In the genomic region with DNA sequence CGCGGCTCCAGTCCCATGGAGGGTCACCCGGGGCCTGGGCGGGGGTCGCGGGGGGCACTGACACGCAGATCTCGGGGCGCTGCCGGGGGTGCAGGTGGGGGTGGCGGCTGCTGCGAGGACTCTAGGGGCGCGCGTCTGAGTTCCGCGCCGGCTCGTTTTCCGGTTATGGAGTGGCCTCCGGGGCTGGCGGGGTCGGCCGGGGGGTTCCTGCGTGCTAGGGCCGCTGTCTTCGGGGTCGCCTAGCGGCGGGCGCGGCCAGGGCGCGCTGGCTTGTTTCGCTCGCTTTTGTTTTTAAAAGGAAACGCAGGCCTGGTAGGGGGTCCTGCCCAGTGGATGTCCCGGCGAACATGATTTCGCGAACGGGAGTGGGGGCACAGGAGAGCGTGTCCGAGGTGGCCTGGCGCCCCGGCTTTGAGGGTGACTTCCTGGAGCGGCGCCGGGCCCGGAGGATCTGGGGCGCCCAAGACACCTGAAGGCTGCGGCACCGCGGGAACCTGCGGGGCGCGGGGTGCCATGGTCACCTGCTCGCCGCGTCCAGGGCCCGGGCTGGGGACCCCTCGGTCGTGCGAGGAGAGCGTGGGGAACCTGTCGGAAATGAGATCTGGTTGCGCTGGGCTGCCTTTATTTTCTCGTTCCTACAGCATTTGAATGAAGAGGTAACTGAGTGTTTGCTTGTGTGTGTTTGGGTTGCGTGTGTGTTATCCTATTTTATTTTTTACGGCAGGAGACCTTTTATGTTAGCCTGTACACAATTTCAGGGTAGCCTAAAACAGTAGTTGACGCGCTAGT, we compare ENCODE assay signal across 8 cellular contexts. TPM values are rescaled to one million over a fixed set of nuclear protein-coding genes. Genes with fewer than 3 reads are reported as not detected.
A peak's percentile ranks its signal among the peaks of the same experiment; 100 is the strongest.
DNase-seq lines count a peak whose midpoint lies in the region; ATAC-seq, FAIRE-seq and TF ChIP-seq lines count a peak whose summit lies in the region.

No MANE protein-coding gene starts in this region.

- peak overlapping the region; percentile 79 for H3K4me2 ChIP-seq in SK-N-SH
- peak overlapping the region; percentile 90 for H3K4me2 ChIP-seq in keratinocyte (ENCODE audit: control insufficient read depth, extremely low read depth, insufficient read depth, low read depth, low read length)

- WGBS in SK-N-SH (ENCODE audit: low lambda C conversion rate) = under 1% methylated on average over 35 of the region's 72 CpGs

- TF ChIP-seq POLR2A in GM18505 (IDR thresholded peaks at IDR 0.05; ENCODE audit: borderline replicate concordance, extremely low read depth, insufficient read depth, insufficient read length) = no peak

- H3K36me3 ChIP-seq in SK-N-SH (replicated peaks in 1 of 2; ENCODE audit: control insufficient read depth in 1 of 2, insufficient read depth in 2 of 2, low read length in 1 of 2) (peaks cover 6 to 19% of the 10 kb centered on the region in 2 experiments), keratinocyte (ENCODE audit: control insufficient read depth in 2 of 2, extremely low read depth in 1 of 2, insufficient read depth in 2 of 2, low read length in 2 of 2) (peaks cover 5 to 21% of the 10 kb centered on the region in 2 experiments)

- no peak for TF ChIP-seq RAD21 in SK-N-SH (IDR thresholded peaks at IDR 0.05; ENCODE audit: low read length)

- in situ Hi-C loops in astrocyte of the spinal cord (cut with HindIII; ENCODE audit: low sequenced_read_pairs) = loop anchor here (25.0 kb wide), 1 partner anchor 131 kb away; no protein-coding TSS in a partner anchor

- CTCF ChIA-PET in SK-N-SH (lab: Yijun Ruan, JAX) = interaction anchor here (0.6 to 2.1 kb wide), 10 partner anchors 26 to 331 kb away, joined by 3 to 11 read pairs (median 3); no protein-coding TSS in a partner anchor

- H2AFZ ChIP-seq in SK-N-SH (ENCODE audit: low read depth) (peak overlapping the region; percentile 44; the same call in 1 of the 2 replicates), keratinocyte (ENCODE audit: control insufficient read depth, low read length) (no peak overlapping the region)

- ATAC-seq in GM18505 (IDR thresholded peaks at IDR 0.05; ENCODE audit: unreplicated experiment) (peak; percentile 20), HG02884 (IDR thresholded peaks at IDR 0.05; ENCODE audit: unreplicated experiment) (peak; percentile 16)

- H3K9me2 ChIP-seq in SK-N-SH = no peaks in the 10 kb centered on the region

- TF ChIP-seq EP300 in SK-N-SH (IDR thresholded peaks at IDR 0.05; ENCODE audit: borderline replicate concordance in 1 of 2, low read depth in 1 of 2, low read length in 1 of 2) = no peak

- H3K9ac ChIP-seq in SK-N-SH = peak overlapping the region; percentile 94
- H3K9ac ChIP-seq in keratinocyte (ENCODE audit: control insufficient read depth, extremely low read depth, insufficient read depth, low read length) = peak overlapping the region; percentile 98

- no peaks in the 10 kb centered on the region for H3K27me3 ChIP-seq in SK-N-SH (ENCODE audit: insufficient read depth)
- no peaks in the 10 kb centered on the region for H3K27me3 ChIP-seq in keratinocyte (ENCODE audit: control insufficient read depth, extremely low read depth, insufficient read depth, low read length)

- H3K27ac ChIP-seq in SK-N-SH (ENCODE audit: low read depth in 2 of 2, low read length in 1 of 2) = peak overlapping the region; percentile 62 to 95
- peak overlapping the region; percentile 97 for H3K27ac ChIP-seq in keratinocyte (ENCODE audit: control insufficient read depth, insufficient read depth, low read length)

- peaks cover 54% of the 10 kb centered on the region for H3K79me2 ChIP-seq in SK-N-SH (ENCODE audit: insufficient read depth)
- H3K79me2 ChIP-seq in keratinocyte (ENCODE audit: control insufficient read depth, insufficient read depth, low read length) = peaks cover 43% of the 10 kb centered on the region

- H3F3A ChIP-seq in SK-N-SH (replicated peaks; ENCODE audit: insufficient read depth) = peaks cover 24% of the 10 kb centered on the region

- POLR2A ChIA-PET in SK-N-SH (lab: Yijun Ruan, JAX) = interaction anchor here (1.0 to 1.2 kb wide), 4 partner anchors 9 to 331 kb away, joined by 3 to 4 read pairs (median 4); no protein-coding TSS in a partner anchor

- H3K4me1 ChIP-seq in SK-N-SH (ENCODE audit: control insufficient read depth in 1 of 2, insufficient read depth in 2 of 2, low read depth in 1 of 2, low read length in 1 of 2) = peaks cover 25 to 43% of the 10 kb centered on the region in 2 experiments
- H3K4me1 ChIP-seq in keratinocyte (ENCODE audit: control insufficient read depth, extremely low read depth, insufficient read depth, low read length) = peaks cover 51% of the 10 kb centered on the region

- DNase-seq in SK-N-SH (peak; percentile 74), astrocyte of the spinal cord (ENCODE audit: low read depth, low spot score) (no peak), keratinocyte (ENCODE audit: low read depth, low spot score) (no peak), AG08395 (ENCODE audit: low spot score) (no peak), HK-2 (ENCODE audit: unreplicated experiment) (no peak)
- peak; percentile 26 for DNase-seq in stimulated activated CD4-positive, alpha-beta T cell treated with anti-CD3 and anti-CD28 coated beads, Interleukin-4, amount 100 ng/mL, for 24 hours

- H3K9me1 ChIP-seq in keratinocyte (ENCODE audit: control insufficient read depth, extremely low read depth, insufficient read depth, low read length) = no peaks in the 10 kb centered on the region

- FAIRE-seq in keratinocyte (lab: Jason Lieb, UNC) = no peak

- H3K9me3 ChIP-seq in SK-N-SH (no peaks in the 10 kb centered on the region), keratinocyte (ENCODE audit: control insufficient read depth, low read depth, low read length) (no peaks in the 10 kb centered on the region)

- peaks cover 20% of the 10 kb centered on the region for H4K20me1 ChIP-seq in SK-N-SH (ENCODE audit: insufficient read depth)
- H4K20me1 ChIP-seq in keratinocyte (ENCODE audit: control insufficient read depth, extremely low read depth, insufficient read depth, low read length) = no peaks in the 10 kb centered on the region

- peak overlapping the region; percentile 68 to 86 for H3K4me3 ChIP-seq in SK-N-SH (ENCODE audit: low read depth in 2 of 2, low read length in 1 of 2)
- H3K4me3 ChIP-seq in astrocyte of the spinal cord (ENCODE audit: low read depth, low read length) = peak overlapping the region; percentile 76
- peak overlapping the region; percentile 84 to 97 (median 85) for H3K4me3 ChIP-seq in keratinocyte (ENCODE audit: control insufficient read depth in 2 of 3, extremely low read depth in 1 of 3, insufficient read depth in 2 of 3, low read depth in 1 of 3, low read length in 3 of 3)

- dilution Hi-C loops in keratinocyte (cut with MboI; ENCODE audit: extremely low pct_ligation_motif_present, low sequenced_read_pairs) = no loop called here

- 0 out of 2 replicates have a peak, but pooled peaks have one; percentile 21 for TF ChIP-seq CTCF in SK-N-SH (IDR thresholded peaks at IDR 0.05)
- TF ChIP-seq CTCF in astrocyte of the spinal cord (IDR thresholded peaks at IDR 0.05; ENCODE audit: low read depth, low read length) = peak; percentile 18
- TF ChIP-seq CTCF in keratinocyte (optimal IDR thresholded peaks at IDR 0.05 in 1 of 3, IDR thresholded peaks at IDR 0.05 in 1 of 3, conservative IDR thresholded peaks at IDR 0.05 in 1 of 3; ENCODE audit: extremely low read depth in 1 of 3, insufficient read depth in 2 of 3, low read length in 3 of 3) = no peak

TF ChIP-seq in SK-N-SH, 30 proteins besides CTCF, POLR2A, EP300 and RAD21 (continues in another document):
- TF ChIP-seq POLR2AphosphoS5 (IDR thresholded peaks at IDR 0.05; ENCODE audit: low read depth, low read length) (no peak), MEF2A (IDR thresholded peaks at IDR 0.05; ENCODE audit: borderline replicate concordance, low read depth) (no peak), TEAD4 (IDR thresholded peaks at IDR 0.05; ENCODE audit: borderline replicate concordance, insufficient read depth) (no peak), GATA2 (CRISPR knock-in tag; IDR thresholded peaks at IDR 0.05) (no peak), TAF1 (IDR thresholded peaks at IDR 0.05; ENCODE audit: borderline replicate concordance, low read depth, low read length) (no peak), RCOR1 (IDR thresholded peaks at IDR 0.05; ENCODE audit: low read length) (no peak), FOXM1 (IDR thresholded peaks at IDR 0.05; ENCODE audit: low read depth) (no peak), MXI1 (IDR thresholded peaks at IDR 0.05; ENCODE audit: low read depth, low read length) (no peak), FOSL2 (IDR thresholded peaks at IDR 0.05; ENCODE audit: borderline replicate concordance, low read depth) (no peak), SMC3 (IDR thresholded peaks at IDR 0.05; ENCODE audit: low read depth, low read length) (no peak), GABPA (IDR thresholded peaks at IDR 0.05; ENCODE audit: low read depth) (no peak), NFIC (IDR thresholded peaks at IDR 0.05; ENCODE audit: borderline replicate concordance) (no peak), EZH2phosphoT487 (IDR thresholded peaks at IDR 0.05; ENCODE audit: borderline replicate concordance, low read depth) (no peak), USF2 (IDR thresholded peaks at IDR 0.05; ENCODE audit: borderline replicate concordance, low read depth, low read length) (no peak)

RNA-seq across cellular contexts. Expression of gene ETS2, which starts 0.6 kb away (rescaled TPM):
- 14.2 and 16.3 TPM in 2 replicates for polyA plus RNA-seq in SK-N-SH (2012; rRNA removed)
- polyA plus RNA-seq in SK-N-SH (2012; cell fraction: cytosol; rRNA removed) = 11.4 and 13.6 TPM in 2 replicates
- polyA plus RNA-seq in SK-N-SH (2012; cell fraction: nucleus; rRNA removed) = 26.5 and 30.4 TPM in 2 replicates
- 58.5 to 61.4 TPM (median 60.3 TPM) in 3 replicates for polyA plus RNA-seq in keratinocyte
- polyA plus RNA-seq in keratinocyte (2011; ENCODE audit: low read depth) = 143 TPM
- polyA plus RNA-seq in keratinocyte (2011; cell fraction: cytosol; rRNA removed) = 29.1 and 35.4 TPM in 2 replicates
- 122 and 140 TPM in 2 replicates for polyA plus RNA-seq in keratinocyte (2011; cell fraction: nucleus; rRNA removed)
- polyA plus RNA-seq in keratinocyte (2012; ENCODE audit: low replicate concordance) = 37.3 and 92.4 TPM in 2 replicates
- 46.3 to 57.2 TPM (median 49.1 TPM) in 3 replicates for polyA minus RNA-seq in keratinocyte
- 34.7 TPM for polyA minus RNA-seq in keratinocyte (2011; cell fraction: cytosol; rRNA and poly(A)+ RNA removed)
- 70.5 and 112 TPM in 2 replicates for polyA minus RNA-seq in keratinocyte (2011; cell fraction: nucleus; rRNA and poly(A)+ RNA removed)

Comparison
In these comparisons a context has a peak if more than half of its experiments do, and no peak if none do; other contexts are left out.
1. DNase-seq: peak in SK-N-SH (single experiment) and stimulated activated CD4-positive, alpha-beta T cell treated with anti-CD3 and anti-CD28 coated beads, Interleukin-4, amount 100 ng/mL, for 24 hours (single experiment); none in astrocyte of the spinal cord (single experiment), keratinocyte (single experiment), AG08395 (single experiment) and HK-2 (single experiment).
2. CTCF ChIP-seq: peak in SK-N-SH (single experiment) and astrocyte of the spinal cord (single experiment); none in keratinocyte (0 of 3).
3. Peak in every context shown above with its lines, with median percentiles within 50 percentile points of each other: H3K4me3 ChIP-seq.